Comparison of ENCODE assay signal across 17 cellular contexts in genomic region chr16:69243479-69243878, GRCh38. TPM values are rescaled to one million over a fixed set of nuclear protein-coding genes. Genes with fewer than 3 reads are reported as not detected.
DNase-seq lines count a peak whose midpoint lies in the region; ATAC-seq, FAIRE-seq and TF ChIP-seq lines count a peak whose summit lies in the region.
"Had no signal": no experiment of that assay in that cellular context is flagged by ENCODE, and none has a peak within 500 bp of the region (broad histone marks: within the 10 kb centered on the region; RNA-seq: fewer than 3 reads in every experiment).

No MANE protein-coding gene starts in this region.

- ATAC-seq in upper lobe of left lung (ENCODE audit: low FRiP score in 2 of 2) = peak; percentile 32 to 84
- ATAC-seq in GM18520 (IDR thresholded peaks at IDR 0.05; ENCODE audit: unreplicated experiment) = no peak
- no peak for ATAC-seq in GM21447 (IDR thresholded peaks at IDR 0.05; ENCODE audit: unreplicated experiment)
- ATAC-seq: left lobe of liver; naive thymus-derived CD4-positive, alpha-beta T cell had no signal

- no peak overlapping the region for H3K4me3 Mint-ChIP-seq in astrocyte (ENCODE audit: unreplicated experiment)
- H3K4me3 Mint-ChIP-seq: CD4-positive, alpha-beta T cell; naive thymus-derived CD4-positive, alpha-beta T cell had no signal

- H3K36me3 Mint-ChIP-seq in astrocyte (ENCODE audit: low read depth, unreplicated experiment) = peaks cover 7% of the 10 kb centered on the region

- H2AFZ ChIP-seq in astrocyte (ENCODE audit: low read depth, low read length) = no peak overlapping the region

- peaks cover 54% of the 10 kb centered on the region for H4K20me1 ChIP-seq in astrocyte (ENCODE audit: insufficient read depth, low read length)

- no peaks in the 10 kb centered on the region for H3K27me3 Mint-ChIP-seq in astrocyte (ENCODE audit: low read depth, unreplicated experiment)
- H3K27me3 Mint-ChIP-seq: CD4-positive, alpha-beta T cell; naive thymus-derived CD4-positive, alpha-beta T cell had no signal

- H3K36me3 ChIP-seq in astrocyte (ENCODE audit: insufficient read depth, low read length) (peaks cover 4% of the 10 kb centered on the region), upper lobe of left lung (peaks cover 0 to 11% (median 7%) of the 10 kb centered on the region in 4 donors)

- no peak overlapping the region for H3K27ac Mint-ChIP-seq in astrocyte (ENCODE audit: unreplicated experiment)
- H3K27ac Mint-ChIP-seq: CD4-positive, alpha-beta T cell; naive thymus-derived CD4-positive, alpha-beta T cell had no signal

- H3K9me3 Mint-ChIP-seq in astrocyte (ENCODE audit: unreplicated experiment) = no peaks in the 10 kb centered on the region
- H3K9me3 Mint-ChIP-seq: CD4-positive, alpha-beta T cell; naive thymus-derived CD4-positive, alpha-beta T cell had no signal

- DNase-seq in HCEC 1CT (peak; percentile 12), astrocyte (ENCODE audit: low read depth) (peak; percentile 82), fibroblast of villous mesenchyme (ENCODE audit: low read depth) (peak; percentile 48), upper lobe of left lung (peak in 1 of 2 donors; percentile 27), mesenteric fat pad (ENCODE audit: low spot score) (no peak)
- DNase-seq: activated CD4-positive, CD25-positive, alpha-beta regulatory T cell; CD4-positive, alpha-beta T cell; foreskin melanocyte; naive thymus-derived CD4-positive, alpha-beta T cell; NCI-H2171 treated with DMSO at 0.1 percent for 48 hours; NK-92 treated with Interleukin-12 subunit alpha and Interleukin-12 subunit beta, amount 100 ng/mL, for 24 hours; substantia nigra had no signal

- H3K27ac ChIP-seq in astrocyte (ENCODE audit: low read depth, low read length) = no peak overlapping the region
- H3K27ac ChIP-seq in upper lobe of left lung = no peak overlapping the region

- H3K4me1 ChIP-seq in astrocyte (ENCODE audit: insufficient read depth, low read length) (peaks cover 7% of the 10 kb centered on the region), upper lobe of left lung (peaks cover 4 to 18% (median 12%) of the 10 kb centered on the region in 4 donors)
- H3K4me1 ChIP-seq: HAP-1 had no signal

- H3K79me2 ChIP-seq in astrocyte (ENCODE audit: insufficient read depth, low read length) = peaks cover 50% of the 10 kb centered on the region

- no peak for FAIRE-seq in astrocyte (lab: Jason Lieb, UNC)
- FAIRE-seq: GM12891 had no signal

- H3K9me3 ChIP-seq in astrocyte (ENCODE audit: insufficient read depth, low read depth, low read length) (no peaks in the 10 kb centered on the region), upper lobe of left lung (no peaks in the 10 kb centered on the region)
- H3K9me3 ChIP-seq: HAP-1 had no signal

- H3K4me1 Mint-ChIP-seq in astrocyte (ENCODE audit: low read depth, unreplicated experiment) = peaks cover 22% of the 10 kb centered on the region
- H3K4me1 Mint-ChIP-seq: naive thymus-derived CD4-positive, alpha-beta T cell had no signal

- H3K4me3 ChIP-seq in astrocyte (ENCODE audit: insufficient read depth, low read depth, low read length) (no peak overlapping the region), fibroblast of villous mesenchyme (ENCODE audit: low read depth, low read length) (no peak overlapping the region), upper lobe of left lung (no peak overlapping the region)
- H3K4me3 ChIP-seq: HAP-1 had no signal

- no peaks in the 10 kb centered on the region for H3K27me3 ChIP-seq in astrocyte (ENCODE audit: insufficient read depth, low read length)
- no peaks in the 10 kb centered on the region for H3K27me3 ChIP-seq in upper lobe of left lung

- WGBS in upper lobe of left lung, 2 donors = 69 to 71% methylated on average over 2 of the region's 2 CpGs

- no peak for TF ChIP-seq POLR2A in upper lobe of left lung (IDR thresholded peaks at IDR 0.05)

- no peak overlapping the region for H3K4me2 ChIP-seq in astrocyte (ENCODE audit: low read length)

- TF ChIP-seq CTCF in astrocyte (IDR thresholded peaks at IDR 0.05; ENCODE audit: insufficient read depth, low read depth, low read length) = no peak
- no peak for TF ChIP-seq CTCF in fibroblast of villous mesenchyme (IDR thresholded peaks at IDR 0.05; ENCODE audit: insufficient read depth, low read depth, low read length)
- TF ChIP-seq CTCF in upper lobe of left lung (IDR thresholded peaks at IDR 0.05) = no peak

- H3K9ac ChIP-seq in astrocyte (ENCODE audit: low read length) = no peak overlapping the region

- TF ChIP-seq EP300 in upper lobe of left lung (IDR thresholded peaks at IDR 0.05) = peak in 1 of 4 donors; percentile 48

RNA-seq across cellular contexts. Expression of gene SNTB2, which starts 56.5 kb away (rescaled TPM):
- total RNA-seq in astrocyte = 30.4 and 31.7 TPM in 2 replicates
- 40.9 and 73.4 TPM in 2 replicates for total RNA-seq in fibroblast of villous mesenchyme
- total RNA-seq in upper lobe of left lung = 10 to 100 TPM; 24.1 to 41.2 (median 30.5) TPM
- total RNA-seq in mesenteric fat pad = 49.2 TPM

Comparison
In these comparisons a context has a peak if more than half of its experiments do, and no peak if none do; other contexts are left out.
1. ATAC-seq: peak in upper lobe of left lung (2 of 2); none in GM18520 (single experiment) and GM21447 (single experiment).